14 cellular contexts compared by ENCODE assay signal in the genomic region with DNA sequence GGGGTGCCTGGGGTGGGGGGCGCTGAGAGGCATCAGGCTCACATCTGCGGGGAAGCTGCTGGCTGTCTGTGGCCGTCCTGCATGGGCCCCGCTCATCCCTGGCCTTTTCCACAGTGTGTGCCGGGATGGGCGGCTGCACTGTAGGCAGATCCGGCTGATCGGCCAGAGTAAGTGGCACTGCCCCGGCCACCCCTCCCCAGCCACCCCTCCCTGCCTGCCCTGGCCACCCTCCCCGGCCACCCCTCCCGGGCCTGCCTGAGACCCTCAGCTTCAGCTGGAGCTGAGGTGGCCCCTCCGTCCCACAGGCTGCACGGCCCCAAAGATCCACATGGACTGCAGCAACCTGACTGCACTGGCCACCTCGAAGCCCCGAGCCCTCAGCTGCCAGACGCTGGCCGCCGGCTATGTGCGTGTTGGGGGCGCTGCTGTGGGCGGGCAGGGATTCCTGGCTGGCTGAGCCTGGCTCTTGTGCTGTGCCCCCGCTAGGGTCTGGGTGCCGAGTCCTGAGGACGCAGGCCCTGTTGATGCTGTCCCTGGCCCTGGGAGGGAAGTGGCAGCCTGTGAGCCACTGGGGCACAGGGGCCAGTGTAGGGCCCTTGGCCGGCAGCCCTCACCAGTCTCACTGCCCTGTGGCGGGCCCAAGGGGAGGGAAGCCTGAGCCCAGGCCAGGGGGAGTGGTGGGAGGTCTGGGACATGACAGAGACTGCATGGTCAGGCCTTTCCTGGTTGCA. TPM values are rescaled to one million over a fixed set of nuclear protein-coding genes. Genes with fewer than 3 reads are reported as not detected.
"Had no signal": no experiment of that assay in that cellular context is flagged by ENCODE, and none has a peak within 500 bp of the region (broad histone marks: within the 10 kb centered on the region; RNA-seq: fewer than 3 reads in every experiment).

No MANE protein-coding gene starts in this region.

- ATAC-seq: activated naive CD4-positive, alpha-beta T cell treated with anti-CD3 and anti-CD28 coated beads, Interleukin-2, amount 50 U/mL, for 72 hours had no signal

- H3K27me3 ChIP-seq: pancreas, tibial nerve had no signal

- H3K4me3 ChIP-seq: dorsolateral prefrontal cortex, pancreas, smooth muscle cell, tibial nerve had no signal

- FAIRE-seq: endometrium, pancreas had no signal

- DNase-seq: activated CD4-positive, alpha-beta T cell treated with anti-CD3 and anti-CD28 coated beads, Interleukin-2, amount 10 ng/mL, durations not matched to agents 7 days and 5 days; activated CD8-positive, alpha-beta memory T cell treated with anti-CD3 and anti-CD28 coated beads for 24 hours; hypothalamus; T-helper 9 cell had no signal

- H3K27ac ChIP-seq: dorsolateral prefrontal cortex, pancreas, tibial nerve had no signal

- H3K9me3 ChIP-seq: pancreas, tibial nerve had no signal

- H3K36me3 ChIP-seq: pancreas, tibial nerve had no signal

- H3K4me2 ChIP-seq: smooth muscle cell had no signal

- H3K4me1 ChIP-seq: pancreas, tibial nerve had no signal

RNA-seq across cellular contexts. Expression of gene MUC2, which starts 10.9 kb away (rescaled TPM):
- total RNA-seq: activated CD4-positive, alpha-beta T cell treated with anti-CD3 and anti-CD28 coated beads, Interleukin-2, amount 10 ng/mL, durations not matched to agents 7 days and 5 days; activated naive CD4-positive, alpha-beta T cell treated with anti-CD3 and anti-CD28 coated beads, Interleukin-2, amount 50 U/mL, for 72 hours; activated T-helper 2 cell treated with anti-CD3 and anti-CD28 coated beads, Interferon-gamma antibody, Interleukin-2, Interleukin-4, amounts not matched to agents 10 μg/mL and 5 μg/mL and 100 μg/mL, durations not matched to agents 14 hours and 24 hours and 36 hours; glomerular endothelial cell; smooth muscle cell; tibial nerve had no signal
- polyA plus RNA-seq: neural cell, smooth muscle cell had no signal

RNA-seq across cellular contexts. Expression of gene MUC6, which starts 49.1 kb away (rescaled TPM):
- total RNA-seq: activated CD4-positive, alpha-beta T cell treated with anti-CD3 and anti-CD28 coated beads, Interleukin-2, amount 10 ng/mL, durations not matched to agents 7 days and 5 days; activated naive CD4-positive, alpha-beta T cell treated with anti-CD3 and anti-CD28 coated beads, Interleukin-2, amount 50 U/mL, for 72 hours; activated T-helper 2 cell treated with anti-CD3 and anti-CD28 coated beads, Interferon-gamma antibody, Interleukin-2, Interleukin-4, amounts not matched to agents 10 μg/mL and 5 μg/mL and 100 μg/mL, durations not matched to agents 14 hours and 24 hours and 36 hours; dorsolateral prefrontal cortex; esophagus mucosa; glomerular endothelial cell; smooth muscle cell had no signal
- polyA plus RNA-seq: neural cell, smooth muscle cell had no signal
